In genomic region chr17:28716740-28717577, GRCh38 we compare ENCODE assay signal across 1 cellular context.
TF ChIP-seq lines count a peak whose summit lies in the region.

No MANE protein-coding gene starts in this region.

TF ChIP-seq in SK-N-SH, 30 proteins besides CTCF, POLR2A, EP300 and RAD21 (continued from another document):
- TF ChIP-seq IRF3 (IDR thresholded peaks at IDR 0.05; ENCODE audit: low read depth, low read length) (no peak), TCF12 (IDR thresholded peaks at IDR 0.05) (no peak), RXRA (IDR thresholded peaks at IDR 0.05; ENCODE audit: borderline replicate concordance, low read depth) (no peak), NRF1 (IDR thresholded peaks at IDR 0.05; ENCODE audit: low read depth, low read length) (no peak), POLR2AphosphoS5 (IDR thresholded peaks at IDR 0.05; ENCODE audit: low read depth, low read length) (no peak), ZBTB33 (IDR thresholded peaks at IDR 0.05; ENCODE audit: borderline replicate concordance, low read depth) (no peak), FOXM1 (IDR thresholded peaks at IDR 0.05; ENCODE audit: low read depth) (no peak)
